24 cellular contexts compared by ENCODE assay signal in the genomic region with DNA sequence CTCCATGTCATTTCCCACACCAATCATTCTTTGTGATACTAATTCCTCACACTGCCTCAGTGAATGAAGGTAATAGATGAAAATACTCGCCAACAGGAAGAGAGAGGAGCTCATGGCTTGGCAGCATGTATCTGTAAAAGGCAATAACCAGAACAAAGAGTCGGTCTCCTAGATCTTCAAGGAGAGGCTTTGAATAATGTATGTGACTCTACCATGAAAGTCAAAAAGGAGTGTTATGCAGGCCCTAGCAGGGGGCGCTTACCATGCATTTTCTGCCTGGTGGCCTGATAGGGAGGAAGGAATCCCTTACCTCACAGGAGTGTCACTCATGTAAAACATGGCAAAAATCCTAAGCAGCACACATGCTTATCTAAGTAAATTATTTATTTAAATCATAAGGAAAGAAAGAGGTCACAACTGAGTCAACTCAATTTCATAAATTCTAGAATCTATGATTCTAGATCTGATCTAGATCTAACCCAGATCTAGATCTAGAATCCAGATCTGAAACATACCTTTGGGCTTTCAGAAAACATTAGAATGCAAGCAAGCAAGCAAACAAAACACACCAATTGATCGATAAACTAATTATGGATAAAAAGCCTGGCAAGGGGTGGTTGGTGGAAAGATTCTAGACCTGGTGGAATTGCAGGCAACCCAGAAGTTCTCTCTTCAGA.
"Had no signal": no experiment of that assay in that cellular context is flagged by ENCODE, and none has a peak within 500 bp of the region (broad histone marks: within the 10 kb centered on the region; RNA-seq: fewer than 3 reads in every experiment).

No MANE protein-coding gene starts in this region.

- H3K9me3 Mint-ChIP-seq: activated T-helper 1 cell treated with anti-CD3 and anti-CD28 coated beads, Interleukin-12 subunit alpha, Interleukin-12 subunit beta, Interleukin-2, Interleukin-4 antibody, amounts not matched to agents 30 ng/mL and 10 ng/mL and 1 ng/mL, durations not matched to agents 14 hours and 24 hours and 36 hours; natural killer cell treated with Interleukin-12 subunit alpha and Interleukin-12 subunit beta and Interleukin-15 and Interleukin-18, amount 100 ng/mL, for 72 hours; stimulated activated effector memory CD8-positive, alpha-beta T cell treated with anti-CD3 and anti-CD28 coated beads, Interleukin-12 subunit alpha, Interleukin-12 subunit beta, amount 100 ng/mL, for 72 hours; T-helper 2 cell treated with Interferon-gamma antibody and Interleukin-4, amounts not matched to agents 5 μg/mL and 100 μg/mL, for 36 hours had no signal

- H3K4me3 ChIP-seq: right lobe of liver, skin epidermis, transverse colon, vagina had no signal

- H3K27ac ChIP-seq: right lobe of liver, skin epidermis, transverse colon, vagina had no signal

- H3K4me3 Mint-ChIP-seq: activated CD8-positive, alpha-beta T cell treated with anti-CD3 and anti-CD28 coated beads, Interleukin-2, amount 10 ng/mL, durations not matched to agents 7 days and 5 days; activated T-helper 1 cell treated with anti-CD3 and anti-CD28 coated beads, Interleukin-12 subunit alpha, Interleukin-12 subunit beta, Interleukin-2, Interleukin-4 antibody, amounts not matched to agents 30 ng/mL and 10 ng/mL and 1 ng/mL, durations not matched to agents 14 hours and 24 hours and 36 hours; brain; dendritic cell treated with granulocyte-macrophage colony-stimulating factor and Interleukin-4, amounts not matched to agents 40 ng/mL and 50 ng/mL, for 4 days; natural killer cell treated with Interleukin-12 subunit alpha and Interleukin-12 subunit beta and Interleukin-15 and Interleukin-18, amount 100 ng/mL, for 72 hours; stimulated activated effector memory CD8-positive, alpha-beta T cell treated with anti-CD3 and anti-CD28 coated beads, Interleukin-12 subunit alpha, Interleukin-12 subunit beta, amount 100 ng/mL, for 72 hours; T-helper 2 cell treated with Interferon-gamma antibody and Interleukin-4, amounts not matched to agents 5 μg/mL and 100 μg/mL, for 36 hours had no signal

- DNase-seq: activated CD4-positive, alpha-beta T cell treated with anti-CD3 and anti-CD28 coated beads for 1 hour; activated CD4-positive, alpha-beta T cell treated with anti-CD3 and anti-CD28 coated beads, Interleukin-2, amount 50 U/mL, for 1 hour; activated CD8-positive, alpha-beta T cell treated with anti-CD3 and anti-CD28 coated beads, Interleukin-2, amount 10 ng/mL, durations not matched to agents 7 days and 5 days; activated gamma-delta T cell; activated naive CD4-positive, alpha-beta T cell treated with anti-CD3 and anti-CD28 coated beads, Interleukin-2, amount 50 U/mL, for 16 hours; aorta; effector CD4-positive, alpha-beta T cell; erythroblast; foreskin fibroblast; islet precursor cell; left cardiac atrium; occipital lobe; right lobe of liver; stimulated activated CD4-positive, alpha-beta T cell treated with anti-CD3 and anti-CD28 coated beads, Interleukin-2, amount 100 ng/mL, for 24 hours; transverse colon; WERI-Rb-1 had no signal

- H3K27me3 Mint-ChIP-seq: brain; natural killer cell treated with Interleukin-12 subunit alpha and Interleukin-12 subunit beta and Interleukin-15 and Interleukin-18, amount 100 ng/mL, for 72 hours had no signal

- H3K4me1 ChIP-seq: right lobe of liver, transverse colon, vagina had no signal

- ATAC-seq: activated CD8-positive, alpha-beta T cell treated with anti-CD3 and anti-CD28 coated beads, Interleukin-2, amount 10 ng/mL, durations not matched to agents 7 days and 5 days; left cardiac atrium; natural killer cell treated with Interleukin-12 subunit alpha and Interleukin-12 subunit beta and Interleukin-15 and Interleukin-18, amount 100 ng/mL, for 72 hours; right lobe of liver; stimulated activated effector memory CD8-positive, alpha-beta T cell treated with anti-CD3 and anti-CD28 coated beads, Interleukin-12 subunit alpha, Interleukin-12 subunit beta, amount 100 ng/mL, for 72 hours had no signal

- H3K27ac Mint-ChIP-seq: activated CD8-positive, alpha-beta T cell treated with anti-CD3 and anti-CD28 coated beads, Interleukin-2, amount 10 ng/mL, durations not matched to agents 7 days and 5 days; activated T-helper 1 cell treated with anti-CD3 and anti-CD28 coated beads, Interleukin-12 subunit alpha, Interleukin-12 subunit beta, Interleukin-2, Interleukin-4 antibody, amounts not matched to agents 30 ng/mL and 10 ng/mL and 1 ng/mL, durations not matched to agents 14 hours and 24 hours and 36 hours; brain; dendritic cell treated with granulocyte-macrophage colony-stimulating factor and Interleukin-4, amounts not matched to agents 40 ng/mL and 50 ng/mL, for 4 days; stimulated activated effector memory CD8-positive, alpha-beta T cell treated with anti-CD3 and anti-CD28 coated beads, Interleukin-12 subunit alpha, Interleukin-12 subunit beta, amount 100 ng/mL, for 72 hours; T-helper 2 cell treated with Interferon-gamma antibody and Interleukin-4, amounts not matched to agents 5 μg/mL and 100 μg/mL, for 36 hours had no signal

- H3K36me3 ChIP-seq: right lobe of liver, transverse colon, vagina, WERI-Rb-1 had no signal

- H3K27me3 ChIP-seq: right lobe of liver, transverse colon, vagina had no signal

- H3K36me3 Mint-ChIP-seq: brain; natural killer cell treated with Interleukin-12 subunit alpha and Interleukin-12 subunit beta and Interleukin-15 and Interleukin-18, amount 100 ng/mL, for 72 hours had no signal

- H3K9me3 ChIP-seq: right lobe of liver, transverse colon, vagina had no signal
